ENCODE assay signal across 1 cellular context in genomic region chr7:27151341-27151944, GRCh38.
TF ChIP-seq lines count a peak whose summit lies in the region.

No MANE protein-coding gene starts in this region.

TF ChIP-seq in A549, 52 proteins besides CTCF, POLR2A, EP300 and RAD21 (continued from another document):
- TF ChIP-seq, protein P1, sequence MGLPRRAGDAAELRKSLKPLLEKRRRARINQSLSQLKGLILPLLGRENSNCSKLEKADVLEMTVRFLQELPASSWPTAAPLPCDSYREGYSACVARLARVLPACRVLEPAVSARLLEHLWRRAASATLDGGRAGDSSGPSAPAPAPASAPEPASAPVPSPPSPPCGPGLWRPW (IDR thresholded peaks at IDR 0.05), result no peak
- TF ChIP-seq NPAS2 (CRISPR knock-in tag; IDR thresholded peaks at IDR 0.05; ENCODE audit: borderline replicate concordance) (no peak), MAX (IDR thresholded peaks at IDR 0.05) (no peak), CHD4 (IDR thresholded peaks at IDR 0.05; ENCODE audit: borderline replicate concordance) (no peak), POLR2AphosphoS2 (conservative IDR thresholded peaks at IDR 0.05; ENCODE audit: low read length) (no peak), HMGXB4 (CRISPR knock-in tag; IDR thresholded peaks at IDR 0.05; ENCODE audit: borderline replicate concordance) (no peak), EHF (CRISPR knock-in tag; IDR thresholded peaks at IDR 0.05) (no peak), REST (IDR thresholded peaks at IDR 0.05) (no peak), GATA3 (IDR thresholded peaks at IDR 0.05; ENCODE audit: borderline replicate concordance) (no peak), USF2 (IDR thresholded peaks at IDR 0.05) (no peak), TP53 (CRISPR knock-in tag; IDR thresholded peaks at IDR 0.05) (no peak), CBX8 (IDR thresholded peaks at IDR 0.05) (no peak), ZNF302 (CRISPR knock-in tag; IDR thresholded peaks at IDR 0.05) (no peak)
- TF ChIP-seq, protein P2, sequence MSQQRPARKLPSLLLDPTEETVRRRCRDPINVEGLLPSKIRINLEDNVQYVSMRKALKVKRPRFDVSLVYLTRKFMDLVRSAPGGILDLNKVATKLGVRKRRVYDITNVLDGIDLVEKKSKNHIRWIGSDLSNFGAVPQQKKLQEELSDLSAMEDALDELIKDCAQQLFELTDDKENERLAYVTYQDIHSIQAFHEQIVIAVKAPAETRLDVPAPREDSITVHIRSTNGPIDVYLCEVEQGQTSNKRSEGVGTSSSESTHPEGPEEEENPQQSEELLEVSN (IDR thresholded peaks at IDR 0.05; ENCODE audit: borderline replicate concordance, low read depth), result no peak
- TF ChIP-seq, protein P3, sequence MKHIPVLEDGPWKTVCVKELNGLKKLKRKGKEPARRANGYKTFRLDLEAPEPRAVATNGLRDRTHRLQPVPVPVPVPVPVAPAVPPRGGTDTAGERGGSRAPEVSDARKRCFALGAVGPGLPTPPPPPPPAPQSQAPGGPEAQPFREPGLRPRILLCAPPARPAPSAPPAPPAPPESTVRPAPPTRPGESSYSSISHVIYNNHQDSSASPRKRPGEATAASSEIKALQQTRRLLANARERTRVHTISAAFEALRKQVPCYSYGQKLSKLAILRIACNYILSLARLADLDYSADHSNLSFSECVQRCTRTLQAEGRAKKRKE (CRISPR knock-in tag; IDR thresholded peaks at IDR 0.05; ENCODE audit: low read depth), result no peak
TF ChIP-seq in A549: peak in this region for 0.
